In genomic region chr6:32894085-32895005, GRCh38 we compare ENCODE assay signal across 1 cellular context.
A peak's percentile ranks its signal among the peaks of the same experiment; 100 is the strongest.
TF ChIP-seq lines count a peak whose summit lies in the region.

No MANE protein-coding gene starts in this region.

TF ChIP-seq in IMR-90, 13 proteins besides CTCF, POLR2A, EP300 and RAD21:
- TF ChIP-seq FOS (IDR thresholded peaks at IDR 0.05; ENCODE audit: low read depth, low read length), result no peak
- TF ChIP-seq RCOR1 (IDR thresholded peaks at IDR 0.05; ENCODE audit: insufficient replicate concordance, low read length), result peak; percentile 6
- peak; percentile 42; the same call in 1 of the 2 replicates for TF ChIP-seq MXI1 (IDR thresholded peaks at IDR 0.05; ENCODE audit: borderline replicate concordance, low read depth, low read length)
